11 cellular contexts compared by ENCODE assay signal in genomic region chr4:90318208-90318607, GRCh38.
DNase-seq lines count a peak whose midpoint lies in the region; ATAC-seq and TF ChIP-seq lines count a peak whose summit lies in the region.
"Had no signal": no experiment of that assay in that cellular context is flagged by ENCODE, and none has a peak within 500 bp of the region (broad histone marks: within the 10 kb centered on the region; RNA-seq: fewer than 3 reads in every experiment).

No MANE protein-coding gene starts in this region.

- no peak overlapping the region for H3K4me3 ChIP-seq in fibroblast of villous mesenchyme (ENCODE audit: low read depth, low read length)
- H3K4me3 ChIP-seq: sigmoid colon had no signal

- ATAC-seq in SK-N-SH treated with all-trans-retinoic acid at 6 μM for 48 hours (peak; percentile 83), HG02642 (IDR thresholded peaks at IDR 0.05; ENCODE audit: poor library complexity, unreplicated experiment) (no peak)

- DNase-seq in H4 (ENCODE audit: low spot score) (peak; percentile 86), fibroblast of villous mesenchyme (ENCODE audit: low read depth) (peak; percentile 22), smooth muscle cell of the brain vasculature (ENCODE audit: low read depth, low spot score) (peak; percentile 71), activated gamma-delta T cell (lab: John Stamatoyannopoulos, UW) (no peak), COLO668 (lab: John Stamatoyannopoulos, UW; ENCODE audit: unreplicated experiment) (no peak)
- DNase-seq: activated CD4-positive, alpha-beta memory T cell treated with anti-CD3 and anti-CD28 coated beads, Interleukin-2, amount 10 ng/mL, durations not matched to agents 7 days and 5 days; KG1; NCI-H510A treated with DMSO at 0.1 percent for 48 hours; sigmoid colon had no signal

- no peak for TF ChIP-seq CTCF in fibroblast of villous mesenchyme (IDR thresholded peaks at IDR 0.05; ENCODE audit: insufficient read depth, low read depth, low read length)

TF ChIP-seq in SK-N-SH treated with all-trans-retinoic acid at 6 μM for 48 hours, 23 proteins besides CTCF, POLR2A, EP300 and RAD21:
- peak; percentile 74 for TF ChIP-seq ISL1 (CRISPR knock-in tag; IDR thresholded peaks at IDR 0.05)
- no peak for TF ChIP-seq ZNF565 (CRISPR knock-in tag; conservative IDR thresholded peaks at IDR 0.05; ENCODE audit: low read depth)
- TF ChIP-seq TOX (CRISPR knock-in tag; IDR thresholded peaks at IDR 0.05; ENCODE audit: borderline replicate concordance) = peak; percentile 33; the same call in 1 of the 2 replicates

Comparison
In these comparisons a context has a peak if more than half of its experiments do, and no peak if none do; other contexts are left out.
1. DNase-seq: peak in H4 (single experiment), fibroblast of villous mesenchyme (single experiment) and smooth muscle cell of the brain vasculature (single experiment); none in activated gamma-delta T cell (single experiment) and COLO668 (single experiment).